8 cellular contexts compared by ENCODE assay signal in genomic region chr1:40980068-40980452, GRCh38. TPM values are rescaled to one million over a fixed set of nuclear protein-coding genes. Genes with fewer than 3 reads are reported as not detected.
DNase-seq lines count a peak whose midpoint lies in the region; ATAC-seq and TF ChIP-seq lines count a peak whose summit lies in the region.

No MANE protein-coding gene starts in this region.

- CTCF ChIA-PET in HEK293 (lab: Yijun Ruan, JAX) = interaction anchor here (1.1 to 1.7 kb wide), 3 partner anchors 13 to 28 kb away, joined by 3 to 6 read pairs (median 4); no protein-coding TSS in a partner anchor
- CTCF ChIA-PET in Panc1 (lab: Charles Lee) = interaction anchor here (0.6 to 1.0 kb wide), 4 partner anchors 31 to 453 kb away, joined by 5 to 9 read pairs (median 7); no protein-coding TSS in a partner anchor

- WGBS in psoas muscle, 3 donors = 0 to 2% (median 1%) methylated on average over 11 to 50 of the region's 50 CpGs

- H3K27me3 ChIP-seq in Panc1 (ENCODE audit: control insufficient read depth, insufficient read depth, low read length) (no peaks in the 10 kb centered on the region), psoas muscle (ENCODE audit: insufficient read depth in 3 of 3, low read length in 2 of 3) (no peaks in the 10 kb centered on the region)

- POLR2A ChIA-PET in HEK293 (lab: Yijun Ruan, JAX) = interaction anchor here (0.6 to 2.3 kb wide), 12 partner anchors 9 to 472 kb away, joined by 3 to 30 read pairs (median 6); partner anchors contain the start of genes CITED4, EXO5 and NFYC
- POLR2A ChIA-PET in Panc1 (lab: Charles Lee) = interaction anchor here (0.6 to 1.4 kb wide), 7 partner anchors 9 to 288 kb away, joined by 3 to 9 read pairs (median 3); partner anchors contain the start of genes CITED4 and NFYC

- H3K4me3 ChIP-seq in GM08714 (ENCODE audit: low read length) (peak overlapping the region; percentile 98), HEK293 (ENCODE audit: low read depth, low read length) (peak overlapping the region; percentile 80), Panc1 (ENCODE audit: low read depth in 2 of 2, low read length in 2 of 2) (peak overlapping the region; percentile 80 to 93), fibroblast of pulmonary artery (replicated peaks; ENCODE audit: low read depth, low read length) (peak overlapping the region; percentile 63), psoas muscle (peak overlapping the region; percentile 87)

- H3K4me1 ChIP-seq in HEK293 (ENCODE audit: control insufficient read depth, insufficient read depth, low read length) (0 out of 2 replicates have a peak, but pooled peaks cover 4% of the 10 kb centered on the region), Panc1 (ENCODE audit: control insufficient read depth, insufficient read depth, low read length) (peaks cover 58% of the 10 kb centered on the region), psoas muscle (peaks cover 13% of the 10 kb centered on the region)

- TF ChIP-seq CTCF in HEK293 (tag by site-specific recombination; IDR thresholded peaks at IDR 0.05) (no peak), Panc1 (IDR thresholded peaks at IDR 0.05) (no peak), fibroblast of pulmonary artery (IDR thresholded peaks at IDR 0.05; ENCODE audit: low read length, missing control alignments) (no peak), psoas muscle (IDR thresholded peaks at IDR 0.05) (no peak)

- H3K36me3 ChIP-seq in HEK293 (ENCODE audit: control insufficient read depth in 2 of 2, insufficient read depth in 1 of 2, low read length in 2 of 2) (peaks cover 9 to 41% of the 10 kb centered on the region in 2 experiments), Panc1 (ENCODE audit: control insufficient read depth, insufficient read depth, low read length) (peaks cover 24% of the 10 kb centered on the region), psoas muscle (ENCODE audit: insufficient read depth in 1 of 2, low read depth in 1 of 2) (peaks cover 3 to 19% of the 10 kb centered on the region in 2 donors)

- DNase-seq in Panc1 (ENCODE audit: low read depth, low spot score) = no peak
- DNase-seq in fibroblast of pulmonary artery (ENCODE audit: low read depth) = no peak
- no peak for DNase-seq in psoas muscle
- no peak for DNase-seq in NCI-H526 treated with DMSO at 0.1 percent for 48 hours (lab: John Stamatoyannopoulos, UW)
- DNase-seq in H4 (ENCODE audit: low spot score) = no peak

- ATAC-seq in Panc1 (no peak; the same call in 1 of the 2 replicates), psoas muscle (peak in 3 of 4 donors; percentile 10 to 18 (median 16)), HG03175 (IDR thresholded peaks at IDR 0.05; ENCODE audit: unreplicated experiment) (no peak)

- intact Hi-C loops in Panc1 (cut with micrococcal nuclease; ENCODE audit: unreplicated experiment) (no loop called here), psoas muscle (cut with DNase I) (no loop called here)

- H3K9me3 ChIP-seq in HEK293 (ENCODE audit: control insufficient read depth, insufficient read depth, low read depth, low read length) (no peaks in the 10 kb centered on the region), Panc1 (ENCODE audit: control insufficient read depth, insufficient read depth, low read depth, low read length) (no peaks in the 10 kb centered on the region), psoas muscle (no peaks in the 10 kb centered on the region)

- H3K27ac ChIP-seq in HEK293 (ENCODE audit: extremely low read depth, low read depth, low read length) = peak overlapping the region; percentile 94
- H3K27ac ChIP-seq in Panc1 (ENCODE audit: low read length) = peak overlapping the region; percentile 90
- H3K27ac ChIP-seq in psoas muscle = peak overlapping the region; percentile 97

- BruUV-seq in Panc1 (replicated peaks; lab: Mats Ljungman, UMichigan) = no TSS peak

- in situ Hi-C loops in Panc1 (cut with HindIII; ENCODE audit: low pct_unique_long_range_greater_than_20kb, low sequenced_read_pairs) = no loop called here

TF ChIP-seq in HEK293, 187 proteins besides CTCF, POLR2A, EP300 and RAD21:
- TF ChIP-seq ZNF621 (tag by site-specific recombination; IDR thresholded peaks at IDR 0.05) = no peak
- 0 out of 2 replicates have a peak, but pooled peaks have one; percentile 28 for TF ChIP-seq ZNF677 (tag by site-specific recombination; IDR thresholded peaks at IDR 0.05)
TF ChIP-seq in HEK293: peak in this region for 1.

RNA-seq across cellular contexts. Expression of gene CTPS1, which starts 0.6 kb away (rescaled TPM):
- total RNA-seq in Panc1 (2021; ENCODE audit: unreplicated experiment) = 166 TPM
- polyA plus RNA-seq in Panc1 (2012; ENCODE audit: insufficient read length) = 83.3 TPM
- 10 to 100 TPM in 3 of 4 donors, 1 to 10 TPM in 1; 8.0 to 26.1 (median 22.7) TPM for total RNA-seq in psoas muscle
- polyA plus RNA-seq in psoas muscle = 10 to 100 TPM; 14.7 to 43.5 (median 14.9) TPM
- total RNA-seq in H4 (2014; rRNA removed; shearing (Covaris generic)) = 38.7 and 56.2 TPM in 2 replicates

RNA-seq across cellular contexts. Expression of gene SLFNL1, which starts 41.5 kb away (rescaled TPM):
- total RNA-seq in Panc1 (2021; ENCODE audit: unreplicated experiment) (0.10 TPM), psoas muscle (under 1 TPM; 0.15 to 0.23 (median 0.17) TPM)
- polyA plus RNA-seq in Panc1 (2012; ENCODE audit: insufficient read length) = 1.3 TPM
- under 1 TPM; 0.13 to 0.58 (median 0.17) TPM for polyA plus RNA-seq in psoas muscle
- not detected in 2 replicates for total RNA-seq in H4 (2014; rRNA removed; shearing (Covaris generic))

Comparison
In these comparisons a context has a peak if more than half of its experiments do, and no peak if none do; other contexts are left out.
1. ATAC-seq: peak in psoas muscle (3 of 4); none in Panc1 (single experiment) and HG03175 (single experiment).
2. Peak in every context shown above with its lines, with median percentiles within 50 percentile points of each other: H3K4me3 ChIP-seq and H3K27ac ChIP-seq.